ENCODE assay signal across 23 cellular contexts in the genomic region with DNA sequence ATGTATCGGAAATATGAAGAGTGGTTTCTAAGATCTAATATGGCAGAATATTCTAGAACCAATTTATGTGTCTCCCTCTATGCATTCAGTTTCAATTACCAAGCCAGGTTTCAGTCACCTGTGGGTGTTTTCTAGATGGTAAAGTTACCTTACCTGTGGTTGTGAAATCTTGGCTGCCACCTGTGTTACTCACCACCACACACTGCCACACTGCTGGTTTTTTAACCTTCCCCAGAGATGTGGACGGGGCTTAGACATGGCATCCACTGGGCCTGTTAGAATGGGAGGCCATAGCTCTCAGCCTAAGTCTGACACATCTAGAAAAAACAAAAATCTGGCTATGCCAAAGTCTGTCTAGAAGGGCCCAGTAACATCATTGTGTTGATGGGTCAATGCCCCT.
"Had no signal": no experiment of that assay in that cellular context is flagged by ENCODE, and none has a peak within 500 bp of the region (broad histone marks: within the 10 kb centered on the region; RNA-seq: fewer than 3 reads in every experiment).

No MANE protein-coding gene starts in this region.

- DNase-seq: activated B cell treated with CpG ODN at 0.5 μM for 24 hours; activated CD4-positive, alpha-beta memory T cell treated with anti-CD3 and anti-CD28 coated beads for 36 hours; activated CD4-positive, alpha-beta T cell treated with anti-CD3 and anti-CD28 coated beads, Interleukin-2, amount 10 ng/mL, durations not matched to agents 7 days and 5 days; activated CD8-positive, alpha-beta memory T cell treated with anti-CD3 and anti-CD28 coated beads for 24 hours; activated effector memory CD4-positive, alpha-beta T cell treated with anti-CD3 and anti-CD28 coated beads, Interleukin-2, amount 50 U/mL, for 16 hours; activated naive CD4-positive, alpha-beta T cell treated with anti-CD3 and anti-CD28 coated beads for 36 hours; activated T-cell treated with anti-CD3 and anti-CD28 coated beads, Interleukin-2, amount 50 U/mL, for 4 hours; central memory CD4-positive, alpha-beta T cell; MM.1S; NCI-H1105; NCI-H1436; NCI-H187; NCI-H2081 treated with DMSO at 0.1 percent for 48 hours; NCI-H2227 treated with DMSO at 0.1 percent for 48 hours; NCI-H526 treated with DMSO at 0.1 percent for 48 hours; NCI-H82; NK-92 treated with Interleukin-12 subunit alpha and Interleukin-12 subunit beta, amount 100 ng/mL, for 24 hours; T-cell; T-helper 2 cell; T1000 had no signal

- H3K27ac Mint-ChIP-seq: activated B cell treated with CpG ODN at 0.5 μM for 24 hours; activated CD4-positive, alpha-beta memory T cell treated with anti-CD3 and anti-CD28 coated beads for 36 hours; activated CD4-positive, alpha-beta T cell treated with anti-CD3 and anti-CD28 coated beads, Interleukin-2, amount 10 ng/mL, durations not matched to agents 7 days and 5 days; activated naive CD4-positive, alpha-beta T cell treated with anti-CD3 and anti-CD28 coated beads for 36 hours; activated naive CD8-positive, alpha-beta T cell; T-cell had no signal

- H3K36me3 Mint-ChIP-seq: activated CD4-positive, alpha-beta memory T cell treated with anti-CD3 and anti-CD28 coated beads for 36 hours; activated naive CD8-positive, alpha-beta T cell; T-cell had no signal

- H3K27ac ChIP-seq: KMS-11, SK-N-MC had no signal

- H3K4me1 Mint-ChIP-seq: activated B cell treated with CpG ODN at 0.5 μM for 24 hours; activated CD4-positive, alpha-beta T cell treated with anti-CD3 and anti-CD28 coated beads, Interleukin-2, amount 10 ng/mL, durations not matched to agents 7 days and 5 days; T-cell had no signal

- H3K4me3 Mint-ChIP-seq: activated B cell treated with CpG ODN at 0.5 μM for 24 hours; activated CD4-positive, alpha-beta memory T cell treated with anti-CD3 and anti-CD28 coated beads for 36 hours; activated CD4-positive, alpha-beta T cell treated with anti-CD3 and anti-CD28 coated beads, Interleukin-2, amount 10 ng/mL, durations not matched to agents 7 days and 5 days; activated naive CD4-positive, alpha-beta T cell treated with anti-CD3 and anti-CD28 coated beads for 36 hours; activated naive CD8-positive, alpha-beta T cell; activated T-cell treated with anti-CD3 and anti-CD28 coated beads, Interleukin-2, amount 50 U/mL, for 4 hours; T-cell had no signal

- H3K4me3 ChIP-seq: SK-N-MC had no signal

- H3K27me3 Mint-ChIP-seq: activated B cell treated with CpG ODN at 0.5 μM for 24 hours; activated CD4-positive, alpha-beta memory T cell treated with anti-CD3 and anti-CD28 coated beads for 36 hours; activated CD4-positive, alpha-beta T cell treated with anti-CD3 and anti-CD28 coated beads, Interleukin-2, amount 10 ng/mL, durations not matched to agents 7 days and 5 days; activated naive CD8-positive, alpha-beta T cell; T-cell had no signal
